In the genomic region with DNA sequence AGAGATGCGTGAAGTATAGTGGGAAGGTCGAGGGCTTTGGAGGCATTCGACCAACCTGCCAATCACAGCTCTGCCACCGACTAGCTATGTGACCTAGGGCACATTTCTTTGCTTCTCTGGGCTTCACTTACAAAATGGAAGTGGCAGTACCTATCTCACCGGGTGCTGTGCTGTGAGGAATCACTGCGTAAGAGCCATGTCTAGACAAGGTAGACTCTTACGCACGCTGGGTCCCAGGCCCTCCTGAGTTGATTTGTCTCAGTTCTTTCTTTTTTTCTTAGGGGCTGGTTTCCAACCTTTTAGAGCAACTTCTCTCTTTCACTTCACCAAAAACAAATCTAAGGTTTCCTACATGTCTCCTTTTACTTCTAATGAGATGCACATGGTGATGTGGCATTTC, we compare ENCODE assay signal across 16 cellular contexts. TPM values are rescaled to one million over a fixed set of nuclear protein-coding genes. Genes with fewer than 3 reads are reported as not detected.
"Had no signal": no experiment of that assay in that cellular context is flagged by ENCODE, and none has a peak within 500 bp of the region (broad histone marks: within the 10 kb centered on the region; RNA-seq: fewer than 3 reads in every experiment).

No MANE protein-coding gene starts in this region.

- ATAC-seq: activated CD8-positive, alpha-beta T cell treated with anti-CD3 and anti-CD28 coated beads for 36 hours; activated naive CD4-positive, alpha-beta T cell treated with anti-CD3 and anti-CD28 coated beads, Interleukin-2, amount 50 U/mL, for 72 hours; activated T-cell treated with anti-CD3 and anti-CD28 coated beads, Interleukin-2, amount 50 U/mL, for 72 hours; gastroesophageal sphincter; naive thymus-derived CD4-positive, alpha-beta T cell had no signal

- H3K9me3 Mint-ChIP-seq: activated CD8-positive, alpha-beta T cell treated with anti-CD3 and anti-CD28 coated beads for 36 hours; activated naive CD4-positive, alpha-beta T cell treated with anti-CD3 and anti-CD28 coated beads, Interleukin-2, amount 50 U/mL, for 72 hours; activated T-cell treated with anti-CD3 and anti-CD28 coated beads, Interleukin-2, amount 50 U/mL, for 72 hours had no signal

- H2AFZ ChIP-seq: parathyroid adenoma had no signal

- H3K4me3 ChIP-seq: colonic mucosa, gastroesophageal sphincter, lung, vagina had no signal

- H3K4me1 ChIP-seq: parathyroid adenoma had no signal

- H3K27ac ChIP-seq: colonic mucosa, gastroesophageal sphincter, parathyroid adenoma, vagina, VCaP had no signal

- H3K27ac Mint-ChIP-seq: activated CD8-positive, alpha-beta T cell treated with anti-CD3 and anti-CD28 coated beads for 36 hours; activated naive CD4-positive, alpha-beta T cell treated with anti-CD3 and anti-CD28 coated beads, Interleukin-2, amount 50 U/mL, for 72 hours; activated T-cell treated with anti-CD3 and anti-CD28 coated beads, Interleukin-2, amount 50 U/mL, for 72 hours; naive thymus-derived CD4-positive, alpha-beta T cell had no signal

- FAIRE-seq: endometrium, islet of Langerhans had no signal

- H3K4me3 Mint-ChIP-seq: activated CD8-positive, alpha-beta T cell treated with anti-CD3 and anti-CD28 coated beads for 36 hours; activated T-cell treated with anti-CD3 and anti-CD28 coated beads, Interleukin-2, amount 50 U/mL, for 72 hours; naive thymus-derived CD4-positive, alpha-beta T cell had no signal

- H3K9me3 ChIP-seq: colonic mucosa, gastroesophageal sphincter, vagina had no signal

- DNase-seq: activated CD4-positive, alpha-beta T cell treated with anti-CD3 and anti-CD28 coated beads for 4 hours; activated CD8-positive, alpha-beta memory T cell treated with anti-CD3 and anti-CD28 coated beads, Interleukin-2, amount 50 U/mL, for 4 hours; activated CD8-positive, alpha-beta T cell treated with anti-CD3 and anti-CD28 coated beads for 36 hours; activated gamma-delta T cell; activated T-cell treated with anti-CD3 and anti-CD28 coated beads, Interleukin-2, amount 50 U/mL, for 72 hours; naive thymus-derived CD4-positive, alpha-beta T cell; stimulated activated CD4-positive, alpha-beta T cell treated with anti-CD3 and anti-CD28 coated beads, Interleukin-1b, Interleukin-23, amount 100 ng/mL, for 48 hours had no signal

- H3K9ac ChIP-seq: parathyroid adenoma had no signal

- H3K27me3 ChIP-seq: colonic mucosa, gastroesophageal sphincter, vagina had no signal

- H3K79me2 ChIP-seq: parathyroid adenoma had no signal

- H3K36me3 Mint-ChIP-seq: activated naive CD4-positive, alpha-beta T cell treated with anti-CD3 and anti-CD28 coated beads, Interleukin-2, amount 50 U/mL, for 72 hours; naive thymus-derived CD4-positive, alpha-beta T cell had no signal

- H3K36me3 ChIP-seq: colonic mucosa, gastroesophageal sphincter, vagina had no signal

RNA-seq across cellular contexts. Expression of a gene that starts 18.8 kb away (rescaled TPM):
- polyA plus RNA-seq: naive thymus-derived CD4-positive, alpha-beta T cell had no signal
